In the genomic region with DNA sequence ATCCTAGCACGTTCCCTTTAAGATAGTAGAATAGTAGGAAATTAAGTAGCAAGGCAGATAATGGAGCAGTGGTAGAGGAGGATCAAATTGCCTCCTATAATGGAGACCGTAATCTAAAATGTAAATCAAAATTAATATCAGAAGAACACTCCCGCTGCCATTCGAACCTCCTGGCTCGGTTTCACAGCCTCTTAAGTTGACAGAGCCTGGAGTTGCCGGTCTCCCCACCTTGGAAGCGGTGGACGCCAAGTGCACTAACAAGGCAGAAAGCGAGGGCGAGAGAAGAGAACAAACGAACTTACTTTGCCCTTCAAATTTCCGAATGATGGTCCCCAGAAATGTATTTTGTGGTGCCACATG, we compare ENCODE assay signal across 1 cellular context.
TF ChIP-seq lines count a peak whose summit lies in the region.

No MANE protein-coding gene starts in this region.

TF ChIP-seq in SK-N-SH, 30 proteins besides CTCF, POLR2A, EP300 and RAD21 (continued from another document):
- TF ChIP-seq, protein P1, sequence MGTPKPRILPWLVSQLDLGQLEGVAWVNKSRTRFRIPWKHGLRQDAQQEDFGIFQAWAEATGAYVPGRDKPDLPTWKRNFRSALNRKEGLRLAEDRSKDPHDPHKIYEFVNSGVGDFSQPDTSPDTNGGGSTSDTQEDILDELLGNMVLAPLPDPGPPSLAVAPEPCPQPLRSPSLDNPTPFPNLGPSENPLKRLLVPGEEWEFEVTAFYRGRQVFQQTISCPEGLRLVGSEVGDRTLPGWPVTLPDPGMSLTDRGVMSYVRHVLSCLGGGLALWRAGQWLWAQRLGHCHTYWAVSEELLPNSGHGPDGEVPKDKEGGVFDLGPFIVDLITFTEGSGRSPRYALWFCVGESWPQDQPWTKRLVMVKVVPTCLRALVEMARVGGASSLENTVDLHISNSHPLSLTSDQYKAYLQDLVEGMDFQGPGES (IDR thresholded peaks at IDR 0.05; ENCODE audit: low read depth, low read length), result no peak
- TF ChIP-seq RXRA (IDR thresholded peaks at IDR 0.05; ENCODE audit: borderline replicate concordance, low read depth) (no peak), FOXM1 (IDR thresholded peaks at IDR 0.05; ENCODE audit: low read depth) (no peak), FOSL2 (IDR thresholded peaks at IDR 0.05; ENCODE audit: borderline replicate concordance, low read depth) (no peak), NFIC (IDR thresholded peaks at IDR 0.05; ENCODE audit: borderline replicate concordance) (no peak), RFX5 (IDR thresholded peaks at IDR 0.05; ENCODE audit: low read length) (no peak)
- TF ChIP-seq, protein P2, sequence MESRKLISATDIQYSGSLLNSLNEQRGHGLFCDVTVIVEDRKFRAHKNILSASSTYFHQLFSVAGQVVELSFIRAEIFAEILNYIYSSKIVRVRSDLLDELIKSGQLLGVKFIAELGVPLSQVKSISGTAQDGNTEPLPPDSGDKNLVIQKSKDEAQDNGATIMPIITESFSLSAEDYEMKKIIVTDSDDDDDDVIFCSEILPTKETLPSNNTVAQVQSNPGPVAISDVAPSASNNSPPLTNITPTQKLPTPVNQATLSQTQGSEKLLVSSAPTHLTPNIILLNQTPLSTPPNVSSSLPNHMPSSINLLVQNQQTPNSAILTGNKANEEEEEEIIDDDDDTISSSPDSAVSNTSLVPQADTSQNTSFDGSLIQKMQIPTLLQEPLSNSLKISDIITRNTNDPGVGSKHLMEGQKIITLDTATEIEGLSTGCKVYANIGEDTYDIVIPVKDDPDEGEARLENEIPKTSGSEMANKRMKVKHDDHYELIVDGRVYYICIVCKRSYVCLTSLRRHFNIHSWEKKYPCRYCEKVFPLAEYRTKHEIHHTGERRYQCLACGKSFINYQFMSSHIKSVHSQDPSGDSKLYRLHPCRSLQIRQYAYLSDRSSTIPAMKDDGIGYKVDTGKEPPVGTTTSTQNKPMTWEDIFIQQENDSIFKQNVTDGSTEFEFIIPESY (IDR thresholded peaks at IDR 0.05; ENCODE audit: borderline replicate concordance, low read depth), result no peak
- TF ChIP-seq, protein P3, sequence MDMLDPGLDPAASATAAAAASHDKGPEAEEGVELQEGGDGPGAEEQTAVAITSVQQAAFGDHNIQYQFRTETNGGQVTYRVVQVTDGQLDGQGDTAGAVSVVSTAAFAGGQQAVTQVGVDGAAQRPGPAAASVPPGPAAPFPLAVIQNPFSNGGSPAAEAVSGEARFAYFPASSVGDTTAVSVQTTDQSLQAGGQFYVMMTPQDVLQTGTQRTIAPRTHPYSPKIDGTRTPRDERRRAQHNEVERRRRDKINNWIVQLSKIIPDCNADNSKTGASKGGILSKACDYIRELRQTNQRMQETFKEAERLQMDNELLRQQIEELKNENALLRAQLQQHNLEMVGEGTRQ (IDR thresholded peaks at IDR 0.05; ENCODE audit: borderline replicate concordance, low read depth, low read length), result no peak
